17 cellular contexts compared by ENCODE assay signal in genomic region chr4:7803371-7803770, GRCh38.
DNase-seq lines count a peak whose midpoint lies in the region; ATAC-seq and TF ChIP-seq lines count a peak whose summit lies in the region.
"Had no signal": no experiment of that assay in that cellular context is flagged by ENCODE, and none has a peak within 500 bp of the region (broad histone marks: within the 10 kb centered on the region; RNA-seq: fewer than 3 reads in every experiment).

No MANE protein-coding gene starts in this region.

- peaks cover 10% of the 10 kb centered on the region for H4K20me1 ChIP-seq in SK-N-SH (ENCODE audit: insufficient read depth)

- H3K4me3 ChIP-seq in AG04450 (ENCODE audit: low read depth, low read length) (no peak overlapping the region), SK-N-SH (ENCODE audit: low read depth in 2 of 2, low read length in 1 of 2) (no peak overlapping the region)
- H3K4me3 ChIP-seq: lung, SJCRH30, smooth muscle cell, vagina had no signal

- H3K4me1 ChIP-seq in SK-N-SH (ENCODE audit: control insufficient read depth in 1 of 2, insufficient read depth in 2 of 2, low read depth in 1 of 2, low read length in 1 of 2): peaks cover 24 to 31% of the 10 kb centered on the region in 2 experiments

- peaks cover 72% of the 10 kb centered on the region for H3K36me3 Mint-ChIP-seq in HFFc6 (ENCODE audit: low read depth)

- peak overlapping the region; percentile 73 for H3K27ac ChIP-seq in AG04450 (ENCODE audit: low read depth, low read length)
- H3K27ac ChIP-seq in SK-N-SH (ENCODE audit: low read depth in 2 of 2, low read length in 1 of 2): peak overlapping the region in 1 of 2 experiments; percentile 67; a peak in 3 of 4 replicates
- H3K27ac ChIP-seq: C4-2B, neutrophil, SJCRH30, vagina had no signal

- peaks cover 57 to 59% of the 10 kb centered on the region in 2 experiments for H3K36me3 ChIP-seq in SK-N-SH (replicated peaks in 1 of 2; ENCODE audit: control insufficient read depth in 1 of 2, insufficient read depth in 2 of 2, low read length in 1 of 2)

- TF ChIP-seq EP300 in SK-N-SH (IDR thresholded peaks at IDR 0.05; ENCODE audit: borderline replicate concordance in 1 of 2, low read depth in 1 of 2, low read length in 1 of 2): no peak

- no peak overlapping the region for H3K4me3 Mint-ChIP-seq in HFFc6
- H3K4me3 Mint-ChIP-seq: activated T-cell treated with anti-CD3 and anti-CD28 coated beads, Interleukin-2, amount 50 U/mL, for 24 hours; dendritic cell treated with granulocyte-macrophage colony-stimulating factor and Interleukin-4, amounts not matched to agents 40 ng/mL and 50 ng/mL, for 4 days; T-helper 1 cell treated with Interleukin-12 subunit alpha and Interleukin-12 subunit beta and Interleukin-4 antibody, amounts not matched to agents 30 μg/mL and 1 μg/mL, for 36 hours had no signal

- peak overlapping the region; percentile 78 for H3K27ac Mint-ChIP-seq in HFFc6
- H3K27ac Mint-ChIP-seq: dendritic cell treated with granulocyte-macrophage colony-stimulating factor and Interleukin-4, amounts not matched to agents 40 ng/mL and 50 ng/mL, for 4 days; T-helper 1 cell treated with Interleukin-12 subunit alpha and Interleukin-12 subunit beta and Interleukin-4 antibody, amounts not matched to agents 30 μg/mL and 1 μg/mL, for 36 hours had no signal

- H3K4me1 Mint-ChIP-seq in HFFc6 (ENCODE audit: low read depth): peaks cover 63% of the 10 kb centered on the region

- no peak for TF ChIP-seq RAD21 in SK-N-SH (IDR thresholded peaks at IDR 0.05; ENCODE audit: low read length)

- ATAC-seq in esophagus mucosa: peak; percentile 3

- peaks cover 92% of the 10 kb centered on the region for H3K79me2 ChIP-seq in SK-N-SH (ENCODE audit: insufficient read depth)

- peaks cover 57% of the 10 kb centered on the region for H3F3A ChIP-seq in SK-N-SH (replicated peaks; ENCODE audit: insufficient read depth)

- H3K9me3 ChIP-seq in AG04450 (ENCODE audit: control insufficient read depth, insufficient read depth, low read length) (peaks cover 12% of the 10 kb centered on the region), SK-N-SH (no peaks in the 10 kb centered on the region)
- H3K9me3 ChIP-seq: neutrophil, SJCRH30, vagina had no signal

- no CpG with 5 or more reads among the region's 7 CpGs for WGBS in SK-N-SH (ENCODE audit: low lambda C conversion rate)

- intact Hi-C loops in posterior vena cava (cut with DNase I): loop anchor here (5.0 to 10.0 kb wide), 3 partner anchors 41 to 779 kb away; partner anchors contain the start of gene GPR78 (in 1 of the 2)

- CTCF ChIA-PET in AG04450 (lab: Charles Lee): interaction anchor here (0.7 to 8.9 kb wide), 18 partner anchors 10 to 606 kb away, joined by 3 to 164 read pairs (median 5); partner anchors contain the start of gene AFAP1
- CTCF ChIA-PET in SK-N-SH (lab: Yijun Ruan, JAX): interaction anchor here (0.8 to 13.1 kb wide), 29 partner anchors 11 to 648 kb away, joined by 3 to 231 read pairs (median 17); partner anchors contain the start of gene AFAP1

- H2AFZ ChIP-seq in SK-N-SH (ENCODE audit: low read depth): no peak overlapping the region

- H3K27me3 Mint-ChIP-seq in HFFc6 (ENCODE audit: insufficient read depth): peaks cover 41% of the 10 kb centered on the region
- H3K27me3 Mint-ChIP-seq: activated T-cell treated with anti-CD3 and anti-CD28 coated beads, Interleukin-2, amount 50 U/mL, for 24 hours had no signal

- TF ChIP-seq CTCF in AG04450 (IDR thresholded peaks at IDR 0.05; ENCODE audit: low read depth, low read length) (no peak), HFFc6 (IDR thresholded peaks at IDR 0.05) (no peak), SK-N-SH (IDR thresholded peaks at IDR 0.05) (no peak)

- no peak overlapping the region for H3K9ac ChIP-seq in SK-N-SH

- POLR2A ChIA-PET in AG04450 (lab: Yijun Ruan, JAX): no interaction called here
- POLR2A ChIA-PET in SK-N-SH (lab: Yijun Ruan, JAX): interaction anchor here (1.2 kb wide), 1 partner anchor 91 kb away, joined by 3 read pairs; no protein-coding TSS in a partner anchor

- H3K4me2 ChIP-seq in SK-N-SH: no peak overlapping the region
- H3K4me2 ChIP-seq: smooth muscle cell had no signal

- no peak for DNase-seq in AG04450 (ENCODE audit: low read depth, low spot score)
- DNase-seq in HFFc6: no peak
- peak; percentile 49 for DNase-seq in posterior vena cava (ENCODE audit: low spot score)
- DNase-seq in SK-N-SH: no peak
- no peak for DNase-seq in amniotic stem cell (lab: John Stamatoyannopoulos, UW)
- no peak for DNase-seq in activated T-cell treated with anti-CD3 and anti-CD28 coated beads for 4 hours
- DNase-seq in NK-92 (lab: John Stamatoyannopoulos, UW; ENCODE audit: unreplicated experiment): no peak

- no peaks in the 10 kb centered on the region for H3K9me2 ChIP-seq in SK-N-SH

- H3K27me3 ChIP-seq in AG04450 (ENCODE audit: control insufficient read depth, insufficient read depth, low read length): no peaks in the 10 kb centered on the region
- no peaks in the 10 kb centered on the region for H3K27me3 ChIP-seq in SK-N-SH (ENCODE audit: insufficient read depth)
- H3K27me3 ChIP-seq: neutrophil, SJCRH30, vagina had no signal

- H3K9me3 Mint-ChIP-seq in HFFc6: peaks cover 32% of the 10 kb centered on the region
- H3K9me3 Mint-ChIP-seq: activated T-cell treated with anti-CD3 and anti-CD28 coated beads, Interleukin-2, amount 50 U/mL, for 24 hours; dendritic cell treated with granulocyte-macrophage colony-stimulating factor and Interleukin-4, amounts not matched to agents 40 ng/mL and 50 ng/mL, for 4 days; T-helper 1 cell treated with Interleukin-12 subunit alpha and Interleukin-12 subunit beta and Interleukin-4 antibody, amounts not matched to agents 30 μg/mL and 1 μg/mL, for 36 hours had no signal

TF ChIP-seq in SK-N-SH, 30 proteins besides CTCF, POLR2A, EP300 and RAD21 (continues in another document):
- TF ChIP-seq USF1 (IDR thresholded peaks at IDR 0.05; ENCODE audit: borderline replicate concordance, low read depth): no peak
- no peak for TF ChIP-seq REST (IDR thresholded peaks at IDR 0.05; ENCODE audit: low read depth, low read length)
- TF ChIP-seq MEF2A (IDR thresholded peaks at IDR 0.05; ENCODE audit: borderline replicate concordance, low read depth): no peak
- TF ChIP-seq ZBTB33 (IDR thresholded peaks at IDR 0.05; ENCODE audit: borderline replicate concordance, low read depth): no peak
- no peak for TF ChIP-seq NFIC (IDR thresholded peaks at IDR 0.05; ENCODE audit: borderline replicate concordance)
- no peak for TF ChIP-seq GATA2 (CRISPR knock-in tag; IDR thresholded peaks at IDR 0.05)
- TF ChIP-seq FOXM1 (IDR thresholded peaks at IDR 0.05; ENCODE audit: low read depth): no peak
- no peak for TF ChIP-seq FOXJ3 (CRISPR knock-in tag; IDR thresholded peaks at IDR 0.05)
- TF ChIP-seq POLR2AphosphoS5 (IDR thresholded peaks at IDR 0.05; ENCODE audit: low read depth, low read length): no peak
- no peak for TF ChIP-seq SIN3A (IDR thresholded peaks at IDR 0.05; ENCODE audit: borderline replicate concordance, low read depth, low read length)
- no peak for TF ChIP-seq NRF1 (IDR thresholded peaks at IDR 0.05; ENCODE audit: low read depth, low read length)
- no peak for TF ChIP-seq SMC3 (IDR thresholded peaks at IDR 0.05; ENCODE audit: low read depth, low read length)
- TF ChIP-seq RCOR1 (IDR thresholded peaks at IDR 0.05; ENCODE audit: low read length): no peak
- TF ChIP-seq RXRA (IDR thresholded peaks at IDR 0.05; ENCODE audit: borderline replicate concordance, low read depth): no peak
